Comparison of ENCODE assay signal across 14 cellular contexts in genomic region chr4:22881416-22881815, GRCh38.
DNase-seq lines count a peak whose midpoint lies in the region; ATAC-seq, FAIRE-seq and TF ChIP-seq lines count a peak whose summit lies in the region.
"Had no signal": no experiment of that assay in that cellular context is flagged by ENCODE, and none has a peak within 500 bp of the region (broad histone marks: within the 10 kb centered on the region; RNA-seq: fewer than 3 reads in every experiment).

No MANE protein-coding gene starts in this region.

- no peak for ATAC-seq in HG02981 (IDR thresholded peaks at IDR 0.05; ENCODE audit: unreplicated experiment)

- in situ Hi-C loops in Caki2 (cut with HindIII; ENCODE audit: low pct_unique_long_range_greater_than_20kb, low sequenced_read_pairs): no loop called here

- DNase-seq in Caki2 (ENCODE audit: low read depth) (peak; percentile 11), RCC 7860 (ENCODE audit: low spot score) (no peak), left kidney (ENCODE audit: low read depth, low spot score) (peak; percentile 53), renal cortical epithelial cell (ENCODE audit: low read depth) (peak; percentile 84), D721Med (ENCODE audit: insufficient read length, low spot score) (no peak), NCI-H128 (lab: John Stamatoyannopoulos, UW; ENCODE audit: unreplicated experiment) (no peak)
- DNase-seq: 8988T; CD4-positive, alpha-beta memory T cell; GM23248; HCEC 1CT had no signal

- no peak for TF ChIP-seq CTCF in D721Med (IDR thresholded peaks at IDR 0.05; ENCODE audit: insufficient read depth, missing control alignments)

- FAIRE-seq in RCC 7860 (lab: Jason Lieb, UNC) (peak; percentile 42), D721Med (lab: Jason Lieb, UNC) (no peak)
- FAIRE-seq: G401.6, GM12891, GM19239 had no signal

Comparison
In these comparisons a context has a peak if more than half of its experiments do, and no peak if none do; other contexts are left out.
1. DNase-seq: peak in Caki2 (single experiment), left kidney (single experiment) and renal cortical epithelial cell (single experiment); none in RCC 7860 (single experiment), D721Med (single experiment) and NCI-H128 (single experiment).